ENCODE assay signal across 17 cellular contexts in genomic region chr2:97743913-97744312, GRCh38. TPM values are rescaled to one million over a fixed set of nuclear protein-coding genes. Genes with fewer than 3 reads are reported as not detected.
DNase-seq lines count a peak whose midpoint lies in the region; TF ChIP-seq lines count a peak whose summit lies in the region.
"Had no signal": no experiment of that assay in that cellular context is flagged by ENCODE, and none has a peak within 500 bp of the region (broad histone marks: within the 10 kb centered on the region; RNA-seq: fewer than 3 reads in every experiment).

No MANE protein-coding gene starts in this region.

- H3K36me3 Mint-ChIP-seq in activated naive CD4-positive, alpha-beta T cell treated with anti-CD3 and anti-CD28 coated beads for 36 hours (ENCODE audit: low read depth): peaks cover 18% of the 10 kb centered on the region
- H3K36me3 Mint-ChIP-seq in activated naive CD8-positive, alpha-beta T cell treated with anti-CD3 and anti-CD28 coated beads for 36 hours: peaks cover 34% of the 10 kb centered on the region
- H3K36me3 Mint-ChIP-seq in nephron progenitor cell (ENCODE audit: low read depth): peaks cover 13% of the 10 kb centered on the region

- no peaks in the 10 kb centered on the region for H3K27me3 Mint-ChIP-seq in activated naive CD4-positive, alpha-beta T cell treated with anti-CD3 and anti-CD28 coated beads for 36 hours (ENCODE audit: low read depth)
- no peaks in the 10 kb centered on the region for H3K27me3 Mint-ChIP-seq in activated naive CD8-positive, alpha-beta T cell treated with anti-CD3 and anti-CD28 coated beads for 36 hours
- H3K27me3 Mint-ChIP-seq in nephron progenitor cell (ENCODE audit: low read depth, poor library complexity): peaks cover 7% of the 10 kb centered on the region

- DNase-seq in activated naive CD4-positive, alpha-beta T cell treated with anti-CD3 and anti-CD28 coated beads for 36 hours: no peak
- DNase-seq in activated naive CD4-positive, alpha-beta T cell treated with anti-CD3 and anti-CD28 coated beads, Interleukin-2, amount 50 U/mL, for 16 hours: no peak
- DNase-seq in HT1080 (ENCODE audit: low read depth) (peak; percentile 73), nephron progenitor cell (no peak), GM10266 (ENCODE audit: extremely low spot score) (no peak), anterior cingulate cortex (lab: John Stamatoyannopoulos, UW) (no peak)
- DNase-seq in activated naive CD8-positive, alpha-beta T cell treated with anti-CD3 and anti-CD28 coated beads for 36 hours: no peak
- DNase-seq: erythroblast, foreskin keratinocyte, GOT3, NCI-H1417 treated with DMSO at 0.1 percent for 48 hours, NCI-H2107, NCI-H446 treated with DMSO at 0.1 percent for 48 hours had no signal

- H3K4me1 Mint-ChIP-seq in activated naive CD4-positive, alpha-beta T cell treated with anti-CD3 and anti-CD28 coated beads for 36 hours (ENCODE audit: low read depth): peaks cover 51% of the 10 kb centered on the region
- H3K4me1 Mint-ChIP-seq in activated naive CD8-positive, alpha-beta T cell treated with anti-CD3 and anti-CD28 coated beads for 36 hours: peaks cover 58% of the 10 kb centered on the region
- H3K4me1 Mint-ChIP-seq in nephron progenitor cell: peaks cover 78% of the 10 kb centered on the region

- no peak overlapping the region for H3K4me3 Mint-ChIP-seq in activated naive CD4-positive, alpha-beta T cell treated with anti-CD3 and anti-CD28 coated beads for 36 hours
- no peak overlapping the region for H3K4me3 Mint-ChIP-seq in activated naive CD8-positive, alpha-beta T cell treated with anti-CD3 and anti-CD28 coated beads for 36 hours
- H3K4me3 Mint-ChIP-seq in nephron progenitor cell: no peak overlapping the region
- H3K4me3 Mint-ChIP-seq: CD14-positive monocyte had no signal

- CTCF ChIA-PET in activated naive CD4-positive, alpha-beta T cell treated with anti-CD3 and anti-CD28 coated beads for 36 hours (lab: Charles Lee): interaction anchor here (1.1 to 2.8 kb wide), 5 partner anchors 9 to 47 kb away, joined by 4 to 14 read pairs (median 8); no protein-coding TSS in a partner anchor

- H3K9me3 Mint-ChIP-seq in activated naive CD4-positive, alpha-beta T cell treated with anti-CD3 and anti-CD28 coated beads for 36 hours: no peaks in the 10 kb centered on the region
- H3K9me3 Mint-ChIP-seq in activated naive CD8-positive, alpha-beta T cell treated with anti-CD3 and anti-CD28 coated beads for 36 hours: no peaks in the 10 kb centered on the region
- H3K9me3 Mint-ChIP-seq in nephron progenitor cell: peaks cover 3% of the 10 kb centered on the region
- H3K9me3 Mint-ChIP-seq: activated T-helper 2 cell treated with anti-CD3 and anti-CD28 coated beads, Interferon-gamma antibody, Interleukin-2, Interleukin-4, amounts not matched to agents 10 μg/mL and 5 μg/mL and 100 μg/mL, durations not matched to agents 14 hours and 24 hours and 36 hours had no signal

- H3K27ac Mint-ChIP-seq in activated naive CD4-positive, alpha-beta T cell treated with anti-CD3 and anti-CD28 coated beads for 36 hours: peak overlapping the region; percentile 16
- peak overlapping the region; percentile 15 for H3K27ac Mint-ChIP-seq in activated naive CD8-positive, alpha-beta T cell treated with anti-CD3 and anti-CD28 coated beads for 36 hours
- H3K27ac Mint-ChIP-seq in nephron progenitor cell: peak overlapping the region; percentile 57

- intact Hi-C loops in activated naive CD4-positive, alpha-beta T cell treated with anti-CD3 and anti-CD28 coated beads for 36 hours (cut with micrococcal nuclease): no loop called here

- TF ChIP-seq CTCF in nephron progenitor cell (IDR thresholded peaks at IDR 0.05) (no peak), GM10266 (IDR thresholded peaks at IDR 0.05; ENCODE audit: control insufficient read depth, insufficient read depth, low read depth, missing control alignments) (no peak)

RNA-seq across cellular contexts. Expression of gene ZAP70, which starts 30.5 kb away (rescaled TPM):
- total RNA-seq in activated naive CD4-positive, alpha-beta T cell treated with anti-CD3 and anti-CD28 coated beads for 36 hours: 100 to 1,000 TPM; 167 TPM
- total RNA-seq in HT1080 (2014; rRNA removed; shearing (Covaris generic)): 0.47 TPM in 1 of 2 replicates, not detected in the other
- polyA plus RNA-seq in HT1080 (2015; cell fraction: cytosol; rRNA removed): not detected in 2 replicates
- 0.26 TPM in 1 of 2 replicates, not detected in the other for polyA plus RNA-seq in HT1080 (2015; cell fraction: nucleus; rRNA removed)
- total RNA-seq in activated naive CD8-positive, alpha-beta T cell treated with anti-CD3 and anti-CD28 coated beads for 36 hours: 100 to 1,000 TPM; 198 to 204 TPM
- total RNA-seq: foreskin keratinocyte, G401, M059J had no signal

Comparison
In these comparisons a context has a peak if more than half of its experiments do, and no peak if none do; other contexts are left out.
1. RNA of gene ZAP70, which starts 30.5 kb away (total RNA-seq): 198 to 204 TPM in activated naive CD8-positive, alpha-beta T cell treated with anti-CD3 and anti-CD28 coated beads for 36 hours and 167 TPM in activated naive CD4-positive, alpha-beta T cell treated with anti-CD3 and anti-CD28 coated beads for 36 hours; 0.47 TPM in HT1080; every median in the first group is over 100 times any median in the second.
2. Peak in every context shown above with its lines, with median percentiles within 50 percentile points of each other: H3K27ac Mint-ChIP-seq.